In the genomic region with DNA sequence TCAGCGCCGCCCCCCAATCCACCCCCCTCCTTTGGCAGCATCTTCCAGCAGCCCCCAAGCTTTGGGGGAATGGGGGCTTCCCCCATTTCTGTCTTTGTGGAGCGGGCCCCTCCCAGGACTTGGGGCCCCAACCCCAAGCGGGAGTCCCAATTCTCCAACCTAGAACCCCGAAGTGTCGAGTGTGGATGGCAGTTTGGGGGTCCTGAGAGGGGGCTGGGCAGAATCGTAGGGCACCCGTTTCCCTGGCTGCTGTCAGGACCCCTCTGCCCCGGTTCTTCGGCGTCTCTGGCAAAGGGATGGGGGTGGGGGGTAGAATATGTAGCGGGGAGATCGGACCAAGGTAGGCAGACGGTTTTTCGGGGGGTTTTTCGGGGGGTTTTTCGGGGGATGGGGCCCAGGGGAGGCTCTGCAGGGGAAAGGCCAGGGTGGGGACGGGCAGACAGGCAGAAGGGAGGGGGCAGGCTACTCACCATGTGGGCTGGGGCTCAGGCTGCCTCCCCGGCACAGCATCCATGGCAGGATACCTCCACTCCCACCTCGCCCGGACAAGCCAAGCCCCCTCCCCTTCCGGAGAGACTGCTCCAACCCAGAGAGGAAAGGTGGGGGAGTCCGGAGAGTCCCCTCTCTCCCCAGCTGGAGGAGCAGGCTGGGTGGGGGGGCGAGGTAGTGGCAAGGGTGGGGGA, we compare ENCODE assay signal across 13 cellular contexts. TPM values are rescaled to one million over a fixed set of nuclear protein-coding genes. Genes with fewer than 3 reads are reported as not detected.
DNase-seq lines count a peak whose midpoint lies in the region; ATAC-seq and TF ChIP-seq lines count a peak whose summit lies in the region.
"Had no signal": no experiment of that assay in that cellular context is flagged by ENCODE, and none has a peak within 500 bp of the region (broad histone marks: within the 10 kb centered on the region; RNA-seq: fewer than 3 reads in every experiment).

No MANE protein-coding gene starts in this region.

- H3K27ac ChIP-seq in CD4-positive, alpha-beta T cell (ENCODE audit: low read depth, low read length): no peak overlapping the region
- H3K27ac ChIP-seq in dorsolateral prefrontal cortex (peak overlapping the region in 56 of 59 donors; percentile 10 to 97 (median 84)), Karpas-422 (ENCODE audit: low read length) (no peak overlapping the region)
- H3K27ac ChIP-seq: PC-9, spleen had no signal

- CTCF ChIA-PET in CD4-positive, alpha-beta T cell (lab: Charles Lee): no interaction called here

- no peak overlapping the region for H3K27ac Mint-ChIP-seq in CD4-positive, alpha-beta T cell
- H3K27ac Mint-ChIP-seq in mesothelial cell of epicardium: no peak overlapping the region
- H3K27ac Mint-ChIP-seq: T-helper 2 cell treated with Interferon-gamma antibody and Interleukin-4, amounts not matched to agents 5 μg/mL and 100 μg/mL, for 36 hours had no signal

- H4K20me1 ChIP-seq in Karpas-422 (ENCODE audit: insufficient read depth, low read depth, low read length): no peaks in the 10 kb centered on the region

- no peaks in the 10 kb centered on the region for H3K9me2 ChIP-seq in Karpas-422 (replicated peaks; ENCODE audit: insufficient read depth, low read length)

- no peaks in the 10 kb centered on the region for H3K9me3 ChIP-seq in CD4-positive, alpha-beta T cell (ENCODE audit: control insufficient read depth, low read length)
- H3K9me3 ChIP-seq in Karpas-422 (ENCODE audit: low read length): no peaks in the 10 kb centered on the region
- H3K9me3 ChIP-seq: spleen had no signal

- no peak overlapping the region for H2AFZ ChIP-seq in Karpas-422 (ENCODE audit: low read length)
- H2AFZ ChIP-seq: PC-9 had no signal

- intact Hi-C loops in CD4-positive, alpha-beta T cell (cut with DNase I, micrococcal nuclease): no loop called here
- intact Hi-C loops in dorsolateral prefrontal cortex (cut with DNase I): no loop called here

- ATAC-seq in CD4-positive, alpha-beta T cell (ENCODE audit: poor library complexity): peak; percentile 19
- no peak for ATAC-seq in HG02678 (IDR thresholded peaks at IDR 0.05; ENCODE audit: unreplicated experiment)
- no peak for ATAC-seq in HG02571 (IDR thresholded peaks at IDR 0.05; ENCODE audit: unreplicated experiment)

- H3K4me1 ChIP-seq in Karpas-422 (ENCODE audit: low read length): no peaks in the 10 kb centered on the region

- H3K36me3 ChIP-seq in Karpas-422 (ENCODE audit: insufficient read depth, low read length): no peaks in the 10 kb centered on the region
- H3K36me3 ChIP-seq: spleen had no signal

- H3K9me3 Mint-ChIP-seq in CD4-positive, alpha-beta T cell: no peaks in the 10 kb centered on the region
- H3K9me3 Mint-ChIP-seq in mesothelial cell of epicardium: no peaks in the 10 kb centered on the region
- H3K9me3 Mint-ChIP-seq: T-helper 2 cell treated with Interferon-gamma antibody and Interleukin-4, amounts not matched to agents 5 μg/mL and 100 μg/mL, for 36 hours had no signal

- no peak for TF ChIP-seq CTCF in CD4-positive, alpha-beta T cell (IDR thresholded peaks at IDR 0.05)
- TF ChIP-seq CTCF in GM20000 (IDR thresholded peaks at IDR 0.05; ENCODE audit: extremely low read depth, missing control alignments) (no peak), dorsolateral prefrontal cortex (IDR thresholded peaks at IDR 0.05 in 54 of 56, conservative IDR thresholded peaks at IDR 0.05 in 2 of 56; ENCODE audit: low read depth in 1 of 56, partially characterized antibody in 56 of 56) (no peak), mesothelial cell of epicardium (IDR thresholded peaks at IDR 0.05; ENCODE audit: unreplicated experiment) (no peak)

- peak overlapping the region; percentile 21 to 74 (median 60) for H3K4me3 ChIP-seq in dorsolateral prefrontal cortex
- H3K4me3 ChIP-seq in Karpas-422 (ENCODE audit: low read length): no peak overlapping the region
- H3K4me3 ChIP-seq: PC-9 had no signal

- H3K4me3 Mint-ChIP-seq in CD4-positive, alpha-beta T cell: no peak overlapping the region
- H3K4me3 Mint-ChIP-seq in mesothelial cell of epicardium: peak overlapping the region; percentile 61
- H3K4me3 Mint-ChIP-seq: T-helper 2 cell treated with Interferon-gamma antibody and Interleukin-4, amounts not matched to agents 5 μg/mL and 100 μg/mL, for 36 hours had no signal

- peaks cover 58% of the 10 kb centered on the region for H3K27me3 ChIP-seq in CD4-positive, alpha-beta T cell (ENCODE audit: control insufficient read depth, insufficient read depth, low read length)
- peaks cover 0 to 37% (median 16%) of the 10 kb centered on the region in 45 donors for H3K27me3 ChIP-seq in dorsolateral prefrontal cortex
- H3K27me3 ChIP-seq in Karpas-422 (ENCODE audit: low read length): no peaks in the 10 kb centered on the region

- H3K79me2 ChIP-seq in Karpas-422 (ENCODE audit: low read length): no peaks in the 10 kb centered on the region

- no peak for DNase-seq in CD4-positive, alpha-beta T cell
- DNase-seq in GM20000 (ENCODE audit: low spot score) (peak; percentile 68), dorsolateral prefrontal cortex (peak in 1 of 10 donors; percentile 35), mesothelial cell of epicardium (ENCODE audit: low spot score in 2 of 2, unreplicated experiment in 2 of 2) (no peak), Karpas-422 (no peak), NCI-H2171 treated with DMSO at 0.1 percent for 48 hours (lab: John Stamatoyannopoulos, UW) (no peak)
- DNase-seq: CD4-positive, CD25-positive, alpha-beta regulatory T cell; NCI-H2029; PC-9; spleen had no signal

- POLR2A ChIA-PET in CD4-positive, alpha-beta T cell (lab: Charles Lee): no interaction called here

- peaks cover 72% of the 10 kb centered on the region for H3K27me3 Mint-ChIP-seq in CD4-positive, alpha-beta T cell
- H3K27me3 Mint-ChIP-seq in mesothelial cell of epicardium (ENCODE audit: low read depth): peaks cover 86% of the 10 kb centered on the region

- H3K36me3 Mint-ChIP-seq in CD4-positive, alpha-beta T cell (ENCODE audit: low read depth): no peaks in the 10 kb centered on the region
- peaks cover 3% of the 10 kb centered on the region for H3K36me3 Mint-ChIP-seq in mesothelial cell of epicardium
- H3K36me3 Mint-ChIP-seq: CD4-positive, CD25-positive, alpha-beta regulatory T cell had no signal

- no peak overlapping the region for H3K4me2 ChIP-seq in Karpas-422 (ENCODE audit: low read depth, low read length, poor library complexity, severe bottlenecking)
- H3K4me2 ChIP-seq: PC-9 had no signal

- no peak overlapping the region for H3K9ac ChIP-seq in Karpas-422 (ENCODE audit: low read length)

- H3K4me1 Mint-ChIP-seq in CD4-positive, alpha-beta T cell (ENCODE audit: low read depth): peaks cover 21% of the 10 kb centered on the region
- peaks cover 19% of the 10 kb centered on the region for H3K4me1 Mint-ChIP-seq in mesothelial cell of epicardium

RNA-seq across cellular contexts. Expression of a gene that starts 0.7 kb away (rescaled TPM):
- total RNA-seq in CD4-positive, alpha-beta T cell: not detected
- 100 to 1,000 TPM in 119 of 120 experiments, 10 to 100 TPM in 1; 61.3 to 302 (median 213) TPM for total RNA-seq in dorsolateral prefrontal cortex
- total RNA-seq in mesothelial cell of epicardium: 6.4 to 7.4 TPM (median 7.3 TPM) in 3 replicates
- 0.29 TPM in 1 of 2 replicates, not detected in the other for total RNA-seq in Karpas-422 (2014; rRNA removed; shearing (Covaris generic); ENCODE audit: low replicate concordance)
- total RNA-seq: CD4-positive, CD25-positive, alpha-beta regulatory T cell; PC-9 had no signal

RNA-seq across cellular contexts. Expression of a gene that starts 10.3 kb away (rescaled TPM):
- 100 to 1,000 TPM; 193 to 198 TPM for total RNA-seq in CD4-positive, alpha-beta T cell
- 100 to 1,000 TPM in 99 of 120 experiments, 10 to 100 TPM in 21; 48.8 to 291 (median 147) TPM for total RNA-seq in dorsolateral prefrontal cortex
- 268 to 271 TPM (median 269 TPM) in 3 replicates for total RNA-seq in mesothelial cell of epicardium
- 207 and 248 TPM in 2 replicates for total RNA-seq in Karpas-422 (2014; rRNA removed; shearing (Covaris generic); ENCODE audit: low replicate concordance)

RNA-seq across cellular contexts. Expression of a gene that starts 21.8 kb away (rescaled TPM):
- total RNA-seq in CD4-positive, alpha-beta T cell: 10 to 100 TPM; 13.0 to 13.4 TPM
- total RNA-seq in dorsolateral prefrontal cortex (10 to 100 TPM; 20.2 to 54.1 (median 34.9) TPM), mesothelial cell of epicardium (13.9 to 17.7 TPM (median 15.2 TPM) in 3 replicates)
- 16.2 and 57.5 TPM in 2 replicates for total RNA-seq in Karpas-422 (2014; rRNA removed; shearing (Covaris generic); ENCODE audit: low replicate concordance)

RNA-seq across cellular contexts. Expression of a gene that starts 26.3 kb away (rescaled TPM):
- under 1 TPM; 0.19 to 0.22 TPM for total RNA-seq in CD4-positive, alpha-beta T cell
- total RNA-seq in dorsolateral prefrontal cortex: 10 to 100 TPM; 11.8 to 39.5 (median 21.5) TPM
- total RNA-seq in mesothelial cell of epicardium: 9.8 to 14.4 TPM (median 13.7 TPM) in 3 replicates
- 0.07 and 0.32 TPM in 2 replicates for total RNA-seq in Karpas-422 (2014; rRNA removed; shearing (Covaris generic); ENCODE audit: low replicate concordance)

RNA-seq across cellular contexts. Expression of a gene that starts 58.3 kb away (rescaled TPM):
- total RNA-seq in CD4-positive, alpha-beta T cell: under 1 TPM in 1 of 2 experiments, not detected in 1; 0.27 TPM
- total RNA-seq in dorsolateral prefrontal cortex (1 to 10 TPM in 9 of 120 experiments, under 1 TPM in 66, not detected in 45; 0.10 to 1.4 (median 0.55) TPM), mesothelial cell of epicardium (1.2 to 1.6 TPM (median 1.5 TPM) in 3 replicates)
- 2.1 and 19.0 TPM in 2 replicates for total RNA-seq in Karpas-422 (2014; rRNA removed; shearing (Covaris generic); ENCODE audit: low replicate concordance)
- total RNA-seq: CD4-positive, CD25-positive, alpha-beta regulatory T cell had no signal

Comparison
In these comparisons a context has a peak if more than half of its experiments do, and no peak if none do; other contexts are left out.
1. H3K27ac ChIP-seq: peak in dorsolateral prefrontal cortex (56 of 59); none in CD4-positive, alpha-beta T cell (single experiment) and Karpas-422 (single experiment).